Comparison of ENCODE assay signal across 6 cellular contexts in genomic region chr16:88705076-88705684, GRCh38. TPM values are rescaled to one million over a fixed set of nuclear protein-coding genes. Genes with fewer than 3 reads are reported as not detected.
DNase-seq lines count a peak whose midpoint lies in the region; ATAC-seq and TF ChIP-seq lines count a peak whose summit lies in the region.

No MANE protein-coding gene starts in this region.

- DNase-seq in HFF-Myc (ENCODE audit: extremely low read depth, low read depth) (no peak), kidney glomerular epithelial cell (lab: John Stamatoyannopoulos, UW) (peak; percentile 10), DMS114 treated with DMSO at 0.1 percent for 48 hours (lab: John Stamatoyannopoulos, UW; ENCODE audit: unreplicated experiment) (no peak), NCI-H526 (lab: John Stamatoyannopoulos, UW) (no peak)
- peak; percentile 50 for DNase-seq in activated CD8-positive, alpha-beta T cell treated with anti-CD3 and anti-CD28 coated beads, Interleukin-2, amount 10 ng/mL, durations not matched to agents 7 days and 5 days

- no peaks in the 10 kb centered on the region for H3K27me3 Mint-ChIP-seq in activated CD8-positive, alpha-beta T cell treated with anti-CD3 and anti-CD28 coated beads, Interleukin-2, amount 10 ng/mL, durations not matched to agents 7 days and 5 days (ENCODE audit: low read depth)

- no peaks in the 10 kb centered on the region for H3K9me3 Mint-ChIP-seq in activated CD8-positive, alpha-beta T cell treated with anti-CD3 and anti-CD28 coated beads, Interleukin-2, amount 10 ng/mL, durations not matched to agents 7 days and 5 days (ENCODE audit: insufficient read depth)

- POLR2A ChIA-PET in activated CD8-positive, alpha-beta T cell treated with anti-CD3 and anti-CD28 coated beads, Interleukin-2, amount 10 ng/mL, durations not matched to agents 7 days and 5 days (lab: Charles Lee), result interaction anchor here (0.8 to 5.9 kb wide), 5 partner anchors 15 to 135 kb away, joined by 3 to 38 read pairs (median 3); partner anchors contain the start of genes IL17C, SNAI3 and ZC3H18

- peak overlapping the region; percentile 98 for H3K4me3 ChIP-seq in HFF-Myc (replicated peaks; ENCODE audit: low read depth, low read length)

- CTCF ChIA-PET in activated CD8-positive, alpha-beta T cell treated with anti-CD3 and anti-CD28 coated beads, Interleukin-2, amount 10 ng/mL, durations not matched to agents 7 days and 5 days (lab: Charles Lee), result interaction anchor here (0.9 to 1.9 kb wide), 8 partner anchors 20 to 153 kb away, joined by 3 to 10 read pairs (median 3); no protein-coding TSS in a partner anchor

- no peak for TF ChIP-seq CTCF in HFF-Myc (IDR thresholded peaks at IDR 0.05; ENCODE audit: low read depth, low read length, missing control alignments)

- ATAC-seq in activated CD8-positive, alpha-beta T cell treated with anti-CD3 and anti-CD28 coated beads, Interleukin-2, amount 10 ng/mL, durations not matched to agents 7 days and 5 days, result no peak
- ATAC-seq in GM21367 (IDR thresholded peaks at IDR 0.05; ENCODE audit: unreplicated experiment), result no peak

- peaks cover 34% of the 10 kb centered on the region for H3K36me3 Mint-ChIP-seq in activated CD8-positive, alpha-beta T cell treated with anti-CD3 and anti-CD28 coated beads, Interleukin-2, amount 10 ng/mL, durations not matched to agents 7 days and 5 days (ENCODE audit: low read depth)

- peak overlapping the region; percentile 99 for H3K4me3 Mint-ChIP-seq in activated CD8-positive, alpha-beta T cell treated with anti-CD3 and anti-CD28 coated beads, Interleukin-2, amount 10 ng/mL, durations not matched to agents 7 days and 5 days

- peaks cover 48% of the 10 kb centered on the region for H3K4me1 Mint-ChIP-seq in activated CD8-positive, alpha-beta T cell treated with anti-CD3 and anti-CD28 coated beads, Interleukin-2, amount 10 ng/mL, durations not matched to agents 7 days and 5 days (ENCODE audit: low read depth)

- H3K27ac Mint-ChIP-seq in activated CD8-positive, alpha-beta T cell treated with anti-CD3 and anti-CD28 coated beads, Interleukin-2, amount 10 ng/mL, durations not matched to agents 7 days and 5 days, result peak overlapping the region; percentile 100

RNA-seq across cellular contexts. Expression of gene RNF166, which starts 1.0 kb away (rescaled TPM):
- total RNA-seq in activated CD8-positive, alpha-beta T cell treated with anti-CD3 and anti-CD28 coated beads, Interleukin-2, amount 10 ng/mL, durations not matched to agents 7 days and 5 days, result 100 to 1,000 TPM; 144 to 166 TPM

RNA-seq across cellular contexts. Expression of gene CTU2, which starts 1.1 kb away (rescaled TPM):
- total RNA-seq in activated CD8-positive, alpha-beta T cell treated with anti-CD3 and anti-CD28 coated beads, Interleukin-2, amount 10 ng/mL, durations not matched to agents 7 days and 5 days, result 10 to 100 TPM; 27.5 to 29.2 TPM

RNA-seq across cellular contexts. Expression of gene SNAI3, which starts 18.9 kb away (rescaled TPM):
- 10 to 100 TPM; 13.4 to 14.3 TPM for total RNA-seq in activated CD8-positive, alpha-beta T cell treated with anti-CD3 and anti-CD28 coated beads, Interleukin-2, amount 10 ng/mL, durations not matched to agents 7 days and 5 days

RNA-seq across cellular contexts. Expression of gene MVD, which starts 42.3 kb away (rescaled TPM):
- total RNA-seq in activated CD8-positive, alpha-beta T cell treated with anti-CD3 and anti-CD28 coated beads, Interleukin-2, amount 10 ng/mL, durations not matched to agents 7 days and 5 days, result 10 to 100 TPM; 86.0 to 96.1 TPM

RNA-seq across cellular contexts. Expression of gene CYBA, which starts 54.3 kb away (rescaled TPM):
- total RNA-seq in activated CD8-positive, alpha-beta T cell treated with anti-CD3 and anti-CD28 coated beads, Interleukin-2, amount 10 ng/mL, durations not matched to agents 7 days and 5 days, result 100 to 1,000 TPM; 568 to 599 TPM

Comparison
In these comparisons a context has a peak if more than half of its experiments do, and no peak if none do; other contexts are left out.
1. DNase-seq: peak in activated CD8-positive, alpha-beta T cell treated with anti-CD3 and anti-CD28 coated beads, Interleukin-2, amount 10 ng/mL, durations not matched to agents 7 days and 5 days (single experiment) and kidney glomerular epithelial cell (single experiment); none in HFF-Myc (single experiment), DMS114 treated with DMSO at 0.1 percent for 48 hours (single experiment) and NCI-H526 (0 of 2).